Comparison of ENCODE assay signal across 17 cellular contexts in genomic region chr11:31651822-31652221, GRCh38.
DNase-seq lines count a peak whose midpoint lies in the region; ATAC-seq, FAIRE-seq and TF ChIP-seq lines count a peak whose summit lies in the region.
"Had no signal": no experiment of that assay in that cellular context is flagged by ENCODE, and none has a peak within 500 bp of the region (broad histone marks: within the 10 kb centered on the region; RNA-seq: fewer than 3 reads in every experiment).

No MANE protein-coding gene starts in this region.

- H3K79me2 ChIP-seq in astrocyte (ENCODE audit: insufficient read depth, low read length) = no peaks in the 10 kb centered on the region

- H3K36me3 ChIP-seq in astrocyte (ENCODE audit: insufficient read depth, low read length) (no peaks in the 10 kb centered on the region), WERI-Rb-1 (no peaks in the 10 kb centered on the region)

- DNase-seq in astrocyte (ENCODE audit: low read depth) = no peak
- DNase-seq in WERI-Rb-1 = no peak
- no peak for DNase-seq in hepatic stellate cell (ENCODE audit: low spot score)
- no peak for DNase-seq in natural killer cell treated with Interleukin-12 subunit alpha and Interleukin-12 subunit beta and Interleukin-15 and Interleukin-18, amount 100 ng/mL, for 72 hours (ENCODE audit: low spot score)
- DNase-seq: activated CD4-positive, alpha-beta T cell treated with anti-CD3 and anti-CD28 coated beads, Interleukin-2, amount 50 U/mL, for 4 hours; activated T-cell treated with anti-CD3 and anti-CD28 coated beads, Interleukin-2, amount 50 U/mL, for 72 hours; NCI-H2171 treated with DMSO at 0.1 percent for 48 hours; SHP77 treated with DMSO at 0.1 percent for 48 hours; T1000 had no signal

- no peak for TF ChIP-seq CTCF in astrocyte (IDR thresholded peaks at IDR 0.05; ENCODE audit: insufficient read depth, low read depth, low read length)
- TF ChIP-seq CTCF in WERI-Rb-1 (IDR thresholded peaks at IDR 0.05; ENCODE audit: low read depth, low read length) = no peak

- H3K27ac Mint-ChIP-seq in astrocyte (ENCODE audit: unreplicated experiment) = peak overlapping the region; percentile 26
- H3K27ac Mint-ChIP-seq in stimulated activated memory B cell treated with anti-CD40 and anti-IgM and Interleukin-4, amounts not matched to agents 10 μg/mL and 1 μg/mL and 100 μg/mL, for 72 hours = no peak overlapping the region
- H3K27ac Mint-ChIP-seq in natural killer cell treated with Interleukin-12 subunit alpha and Interleukin-12 subunit beta and Interleukin-15 and Interleukin-18, amount 100 ng/mL, for 72 hours = no peak overlapping the region
- H3K27ac Mint-ChIP-seq: activated T-cell treated with anti-CD3 and anti-CD28 coated beads, Interleukin-2, amount 50 U/mL, for 72 hours; nephron had no signal

- no peak overlapping the region for H3K4me3 Mint-ChIP-seq in astrocyte (ENCODE audit: unreplicated experiment)
- no peak overlapping the region for H3K4me3 Mint-ChIP-seq in stimulated activated memory B cell treated with anti-CD40 and anti-IgM and Interleukin-4, amounts not matched to agents 10 μg/mL and 1 μg/mL and 100 μg/mL, for 72 hours
- H3K4me3 Mint-ChIP-seq in natural killer cell treated with Interleukin-12 subunit alpha and Interleukin-12 subunit beta and Interleukin-15 and Interleukin-18, amount 100 ng/mL, for 72 hours = no peak overlapping the region
- H3K4me3 Mint-ChIP-seq: activated T-cell treated with anti-CD3 and anti-CD28 coated beads, Interleukin-2, amount 50 U/mL, for 72 hours; central memory CD8-positive, alpha-beta T cell; nephron had no signal

- no peak overlapping the region for H3K4me3 ChIP-seq in astrocyte (ENCODE audit: insufficient read depth, low read depth, low read length)
- H3K4me3 ChIP-seq in WERI-Rb-1 (ENCODE audit: low read depth, low read length) = no peak overlapping the region
- H3K4me3 ChIP-seq: gastroesophageal sphincter had no signal

- H3K27me3 ChIP-seq in astrocyte (ENCODE audit: insufficient read depth, low read length) (no peaks in the 10 kb centered on the region), WERI-Rb-1 (ENCODE audit: insufficient read depth, low read depth, severe bottlenecking) (no peaks in the 10 kb centered on the region)
- H3K27me3 ChIP-seq: gastroesophageal sphincter had no signal

- H3K9me3 ChIP-seq in astrocyte (ENCODE audit: insufficient read depth, low read depth, low read length) (no peaks in the 10 kb centered on the region), WERI-Rb-1 (ENCODE audit: severe bottlenecking) (no peaks in the 10 kb centered on the region)
- H3K9me3 ChIP-seq: gastroesophageal sphincter had no signal

- H3K4me1 ChIP-seq in astrocyte (ENCODE audit: insufficient read depth, low read length) = peaks cover 14% of the 10 kb centered on the region
- H3K4me1 ChIP-seq: gastroesophageal sphincter had no signal

- H3K27me3 Mint-ChIP-seq in astrocyte (ENCODE audit: low read depth, unreplicated experiment) = no peaks in the 10 kb centered on the region
- H3K27me3 Mint-ChIP-seq in stimulated activated memory B cell treated with anti-CD40 and anti-IgM and Interleukin-4, amounts not matched to agents 10 μg/mL and 1 μg/mL and 100 μg/mL, for 72 hours = no peaks in the 10 kb centered on the region
- no peaks in the 10 kb centered on the region for H3K27me3 Mint-ChIP-seq in natural killer cell treated with Interleukin-12 subunit alpha and Interleukin-12 subunit beta and Interleukin-15 and Interleukin-18, amount 100 ng/mL, for 72 hours
- H3K27me3 Mint-ChIP-seq: central memory CD8-positive, alpha-beta T cell had no signal

- no peak overlapping the region for H3K9ac ChIP-seq in astrocyte (ENCODE audit: low read length)
- H3K9ac ChIP-seq: KMS-11 had no signal

- H2AFZ ChIP-seq in astrocyte (ENCODE audit: low read depth, low read length) = no peak overlapping the region

- H3K36me3 Mint-ChIP-seq in astrocyte (ENCODE audit: low read depth, unreplicated experiment) = peaks cover 2% of the 10 kb centered on the region
- peaks cover 12% of the 10 kb centered on the region for H3K36me3 Mint-ChIP-seq in stimulated activated memory B cell treated with anti-CD40 and anti-IgM and Interleukin-4, amounts not matched to agents 10 μg/mL and 1 μg/mL and 100 μg/mL, for 72 hours
- H3K36me3 Mint-ChIP-seq in natural killer cell treated with Interleukin-12 subunit alpha and Interleukin-12 subunit beta and Interleukin-15 and Interleukin-18, amount 100 ng/mL, for 72 hours = no peaks in the 10 kb centered on the region

- H3K4me1 Mint-ChIP-seq in astrocyte (ENCODE audit: low read depth, unreplicated experiment) = peaks cover 35% of the 10 kb centered on the region
- H3K4me1 Mint-ChIP-seq in stimulated activated memory B cell treated with anti-CD40 and anti-IgM and Interleukin-4, amounts not matched to agents 10 μg/mL and 1 μg/mL and 100 μg/mL, for 72 hours = no peaks in the 10 kb centered on the region
- no peaks in the 10 kb centered on the region for H3K4me1 Mint-ChIP-seq in natural killer cell treated with Interleukin-12 subunit alpha and Interleukin-12 subunit beta and Interleukin-15 and Interleukin-18, amount 100 ng/mL, for 72 hours (ENCODE audit: low read depth in 2 of 2)
- H3K4me1 Mint-ChIP-seq: central memory CD8-positive, alpha-beta T cell; nephron had no signal

- ATAC-seq in GM18907 (IDR thresholded peaks at IDR 0.05; ENCODE audit: unreplicated experiment) = peak; percentile 64
- peak; percentile 60 for ATAC-seq in GM21447 (IDR thresholded peaks at IDR 0.05; ENCODE audit: unreplicated experiment)
- ATAC-seq in HG02938 (IDR thresholded peaks at IDR 0.05; ENCODE audit: unreplicated experiment) = peak; percentile 74
- ATAC-seq in stimulated activated memory B cell treated with anti-CD40 and anti-IgM and Interleukin-4, amounts not matched to agents 10 μg/mL and 1 μg/mL and 100 μg/mL, for 72 hours = no peak
- ATAC-seq in natural killer cell treated with Interleukin-12 subunit alpha and Interleukin-12 subunit beta and Interleukin-15 and Interleukin-18, amount 100 ng/mL, for 72 hours = no peak
- ATAC-seq: gastroesophageal sphincter had no signal

- H3K9me3 Mint-ChIP-seq in astrocyte (ENCODE audit: unreplicated experiment) = no peaks in the 10 kb centered on the region
- H3K9me3 Mint-ChIP-seq in stimulated activated memory B cell treated with anti-CD40 and anti-IgM and Interleukin-4, amounts not matched to agents 10 μg/mL and 1 μg/mL and 100 μg/mL, for 72 hours = no peaks in the 10 kb centered on the region
- H3K9me3 Mint-ChIP-seq in natural killer cell treated with Interleukin-12 subunit alpha and Interleukin-12 subunit beta and Interleukin-15 and Interleukin-18, amount 100 ng/mL, for 72 hours = no peaks in the 10 kb centered on the region
- H3K9me3 Mint-ChIP-seq: activated T-cell treated with anti-CD3 and anti-CD28 coated beads, Interleukin-2, amount 50 U/mL, for 72 hours; central memory CD8-positive, alpha-beta T cell; nephron had no signal

- H3K27ac ChIP-seq in astrocyte (ENCODE audit: low read depth, low read length) = no peak overlapping the region
- H3K27ac ChIP-seq in WERI-Rb-1 = no peak overlapping the region
- H3K27ac ChIP-seq: gastroesophageal sphincter, KMS-11 had no signal

- no peak overlapping the region for H3K4me2 ChIP-seq in astrocyte (ENCODE audit: low read length)

- peak; percentile 54 for FAIRE-seq in astrocyte (lab: Jason Lieb, UNC)

- no peaks in the 10 kb centered on the region for H4K20me1 ChIP-seq in astrocyte (ENCODE audit: insufficient read depth, low read length)

Comparison
In these comparisons a context has a peak if more than half of its experiments do, and no peak if none do; other contexts are left out.
1. ATAC-seq: peak in GM18907 (single experiment), GM21447 (single experiment) and HG02938 (single experiment); none in stimulated activated memory B cell treated with anti-CD40 and anti-IgM and Interleukin-4, amounts not matched to agents 10 μg/mL and 1 μg/mL and 100 μg/mL, for 72 hours (single experiment) and natural killer cell treated with Interleukin-12 subunit alpha and Interleukin-12 subunit beta and Interleukin-15 and Interleukin-18, amount 100 ng/mL, for 72 hours (0 of 2).